ENCODE assay signal across 18 cellular contexts in genomic region chr1:53929349-53929945, GRCh38. TPM values are rescaled to one million over a fixed set of nuclear protein-coding genes. Genes with fewer than 3 reads are reported as not detected.
DNase-seq lines count a peak whose midpoint lies in the region; ATAC-seq and TF ChIP-seq lines count a peak whose summit lies in the region.
"Had no signal": no experiment of that assay in that cellular context is flagged by ENCODE, and none has a peak within 500 bp of the region (broad histone marks: within the 10 kb centered on the region; RNA-seq: fewer than 3 reads in every experiment).

No MANE protein-coding gene starts in this region.

- H3K27ac ChIP-seq in OCI-LY7 (ENCODE audit: low read depth, low read length, poor library complexity, severe bottlenecking), result no peak overlapping the region
- H3K27ac ChIP-seq: RWPE1 had no signal

- no peaks in the 10 kb centered on the region for H3K4me1 ChIP-seq in OCI-LY7 (ENCODE audit: insufficient read depth, low read length, poor library complexity, severe bottlenecking)

- peaks cover 10% of the 10 kb centered on the region for H3K4me1 Mint-ChIP-seq in chondrocyte (ENCODE audit: low read depth)
- H3K4me1 Mint-ChIP-seq in mesothelial cell of epicardium, result peaks cover 7% of the 10 kb centered on the region
- H3K4me1 Mint-ChIP-seq: H9, IgD-negative memory B cell had no signal

- no peaks in the 10 kb centered on the region for H3K9me2 ChIP-seq in OCI-LY7 (ENCODE audit: insufficient read depth, low read length)

- no TSS peak for BruUV-seq in OCI-LY7 (replicated peaks; lab: Mats Ljungman, UMichigan)

- TF ChIP-seq CTCF in AG09319 (IDR thresholded peaks at IDR 0.05; ENCODE audit: low read depth, low read length), result no peak
- TF ChIP-seq CTCF in chondrocyte (IDR thresholded peaks at IDR 0.05), result no peak
- no peak for TF ChIP-seq CTCF in mesothelial cell of epicardium (IDR thresholded peaks at IDR 0.05; ENCODE audit: unreplicated experiment)
- TF ChIP-seq CTCF in OCI-LY7 (conservative IDR thresholded peaks at IDR 0.05; ENCODE audit: low read length), result no peak

- CTCF ChIA-PET in OCI-LY7 (lab: Charles Lee; ENCODE audit: unreplicated experiment), result no interaction called here

- H3K27ac Mint-ChIP-seq in chondrocyte (ENCODE audit: unreplicated experiment) (peak overlapping the region; percentile 58), mesothelial cell of epicardium (peak overlapping the region; percentile 72)
- H3K27ac Mint-ChIP-seq: H9 had no signal

- H3K36me3 Mint-ChIP-seq in chondrocyte (ENCODE audit: low read depth), result peaks cover 21% of the 10 kb centered on the region
- peaks cover 52% of the 10 kb centered on the region for H3K36me3 Mint-ChIP-seq in mesothelial cell of epicardium

- no peak overlapping the region for H3K4me2 ChIP-seq in OCI-LY7 (ENCODE audit: low read length)

- intact Hi-C loops in OCI-LY7 (cut with micrococcal nuclease; ENCODE audit: unreplicated experiment), result no loop called here

- no peak overlapping the region for H3K4me3 ChIP-seq in OCI-LY7 (ENCODE audit: low read depth, low read length, poor library complexity, severe bottlenecking)

- H3K27me3 Mint-ChIP-seq in chondrocyte (ENCODE audit: low read depth) (no peaks in the 10 kb centered on the region), mesothelial cell of epicardium (ENCODE audit: low read depth) (no peaks in the 10 kb centered on the region)
- H3K27me3 Mint-ChIP-seq: IgD-negative memory B cell had no signal

- peak; percentile 11 for DNase-seq in AG09319 (ENCODE audit: extremely low read depth, low read depth)
- DNase-seq in NCI-H82 (lab: John Stamatoyannopoulos, UW), result peak; percentile 74
- DNase-seq in chondrocyte (ENCODE audit: low spot score), result no peak
- DNase-seq in mesothelial cell of epicardium (ENCODE audit: low spot score in 2 of 2, unreplicated experiment in 2 of 2), result no peak
- DNase-seq in left lobe of liver (ENCODE audit: low spot score), result no peak
- no peak for DNase-seq in OCI-LY7 (ENCODE audit: low spot score)
- DNase-seq: C1 segment of cervical spinal cord; H9; NCI-H1105 treated with DMSO at 0.1 percent for 48 hours; NCI-H1694 treated with DMSO at 0.1 percent for 48 hours; NCI-H2107; NCI-H226; NK-92 treated with Interleukin-12 subunit alpha and Interleukin-12 subunit beta, amount 100 ng/mL, for 24 hours had no signal

- no peaks in the 10 kb centered on the region for H4K20me1 ChIP-seq in OCI-LY7 (ENCODE audit: insufficient read depth, low read length)

- POLR2A ChIA-PET in OCI-LY7 (lab: Charles Lee), result no interaction called here

- H3K9me3 Mint-ChIP-seq in chondrocyte (ENCODE audit: low read depth) (peaks cover 4% of the 10 kb centered on the region), mesothelial cell of epicardium (peaks cover 14% of the 10 kb centered on the region)
- H3K9me3 Mint-ChIP-seq: IgD-negative memory B cell had no signal

- H3K36me3 ChIP-seq in OCI-LY7 (ENCODE audit: insufficient read depth, low read length), result peaks cover 64% of the 10 kb centered on the region

- ATAC-seq in GM19395 (IDR thresholded peaks at IDR 0.05; ENCODE audit: unreplicated experiment) (no peak), left lobe of liver (no peak)

- no peaks in the 10 kb centered on the region for H3K79me2 ChIP-seq in OCI-LY7 (ENCODE audit: insufficient read depth, low read depth, low read length)

- H3K4me3 Mint-ChIP-seq in chondrocyte (ENCODE audit: unreplicated experiment) (no peak overlapping the region), mesothelial cell of epicardium (no peak overlapping the region)
- H3K4me3 Mint-ChIP-seq: H9, IgD-negative memory B cell had no signal

- peaks cover 13% of the 10 kb centered on the region for H3K9me3 ChIP-seq in OCI-LY7 (ENCODE audit: low read length)

- no peak overlapping the region for H2AFZ ChIP-seq in OCI-LY7 (ENCODE audit: low read length)

RNA-seq across cellular contexts. Expression of gene IFT25, which starts 16.1 kb away (rescaled TPM):
- total RNA-seq in chondrocyte (20.4 to 33.7 TPM (median 20.6 TPM) in 3 replicates), mesothelial cell of epicardium (36.8 to 38.2 TPM (median 37.0 TPM) in 3 replicates), left lobe of liver (14.4 TPM), OCI-LY7 (2022) (45.2 and 45.4 TPM in 2 replicates)
- total RNA-seq in OCI-LY7 (2014; rRNA removed; shearing (Covaris generic)), result 57.0 and 61.0 TPM in 2 replicates

RNA-seq across cellular contexts. Expression of gene LRRC42, which starts 16.7 kb away (rescaled TPM):
- total RNA-seq in chondrocyte, result 32.0 to 42.2 TPM (median 37.6 TPM) in 3 replicates
- 42.1 to 43.4 TPM (median 43.2 TPM) in 3 replicates for total RNA-seq in mesothelial cell of epicardium
- total RNA-seq in left lobe of liver, result 10.5 TPM
- total RNA-seq in OCI-LY7 (2014; rRNA removed; shearing (Covaris generic)), result 12.5 and 17.5 TPM in 2 replicates
- total RNA-seq in OCI-LY7 (2022), result 16.4 and 18.5 TPM in 2 replicates

RNA-seq across cellular contexts. Expression of gene DIO1, which starts 35.5 kb away (rescaled TPM):
- not detected in 3 replicates for total RNA-seq in chondrocyte
- total RNA-seq in mesothelial cell of epicardium, result not detected in 3 replicates
- total RNA-seq in left lobe of liver, result 39.4 TPM
- not detected in 2 replicates for total RNA-seq in OCI-LY7 (2014; rRNA removed; shearing (Covaris generic))
- not detected in 2 replicates for total RNA-seq in OCI-LY7 (2022)
- total RNA-seq: H9, HT-29, LHCN-M2 had no signal

RNA-seq across cellular contexts. Expression of gene YIPF1, which starts 39.9 kb away (rescaled TPM):
- total RNA-seq in chondrocyte (17.2 to 18.4 TPM (median 18.1 TPM) in 3 replicates), mesothelial cell of epicardium (29.1 to 30.9 TPM (median 30.2 TPM) in 3 replicates), left lobe of liver (18.3 TPM), OCI-LY7 (2022) (15.0 and 23.8 TPM in 2 replicates)
- total RNA-seq in OCI-LY7 (2014; rRNA removed; shearing (Covaris generic)), result 13.7 and 16.7 TPM in 2 replicates

Comparison
In these comparisons a context has a peak if more than half of its experiments do, and no peak if none do; other contexts are left out.
1. DNase-seq: peak in AG09319 (single experiment) and NCI-H82 (single experiment); none in chondrocyte (single experiment), mesothelial cell of epicardium (0 of 2), left lobe of liver (single experiment) and OCI-LY7 (single experiment).
2. RNA of gene DIO1, which starts 35.5 kb away (total RNA-seq): 39.4 TPM in left lobe of liver (single experiment); not detected in chondrocyte, not detected in mesothelial cell of epicardium and not detected in OCI-LY7; every median in the first group is over 10 times any median in the second.